ENCODE assay signal across 16 cellular contexts in the genomic region with DNA sequence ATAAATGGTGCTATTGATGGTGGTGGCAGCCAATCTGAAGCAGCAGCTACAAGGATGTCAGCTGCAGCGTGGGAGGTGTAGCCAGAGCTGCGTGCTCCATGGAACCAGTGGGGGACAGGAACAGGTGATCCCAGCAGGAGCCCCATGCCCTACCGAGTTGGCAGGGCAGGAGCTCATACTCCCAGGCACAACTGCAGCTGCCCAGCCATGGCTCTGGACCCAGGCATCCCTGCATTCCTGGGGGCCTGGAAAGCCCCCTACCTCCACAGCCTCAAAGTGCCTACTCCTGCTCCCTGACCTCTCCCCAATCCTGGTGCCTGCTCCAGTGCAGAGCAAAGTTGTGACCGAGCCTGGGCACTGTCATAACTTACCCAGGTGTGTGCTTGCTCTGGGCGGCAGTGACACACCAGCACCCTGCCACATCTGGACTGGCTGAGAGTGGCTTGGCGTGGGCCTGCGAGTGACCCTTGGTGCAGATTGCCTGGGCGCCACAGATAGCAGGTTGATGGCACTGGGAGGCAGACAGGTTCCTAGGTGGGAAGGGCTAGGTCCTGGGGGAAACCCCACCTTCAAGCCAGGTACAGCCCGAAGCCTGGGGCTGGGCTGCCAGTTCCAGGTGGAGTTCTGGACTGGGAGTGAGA.
A peak's percentile ranks its signal among the peaks of the same experiment; 100 is the strongest.
DNase-seq lines count a peak whose midpoint lies in the region; ATAC-seq and TF ChIP-seq lines count a peak whose summit lies in the region.
"Had no signal": no experiment of that assay in that cellular context is flagged by ENCODE, and none has a peak within 500 bp of the region (broad histone marks: within the 10 kb centered on the region; RNA-seq: fewer than 3 reads in every experiment).

No MANE protein-coding gene starts in this region.

- intact Hi-C loops in right cardiac atrium (cut with DNase I), result no loop called here
- intact Hi-C loops in left ventricle myocardium inferior (cut with micrococcal nuclease), result no loop called here
- intact Hi-C loops in posterior vena cava (cut with DNase I), result no loop called here
- intact Hi-C loops in aorta (cut with DNase I), result no loop called here

- H3K27ac ChIP-seq in right cardiac atrium (ENCODE audit: low read length), result no peak overlapping the region
- no peak overlapping the region for H3K27ac ChIP-seq in left ventricle myocardium inferior (replicated peaks)
- H3K27ac ChIP-seq in aorta (ENCODE audit: low read depth in 1 of 2, low read length in 2 of 2), result no peak overlapping the region
- H3K27ac ChIP-seq: BLaER1, KMS-11 had no signal

- DNase-seq in right cardiac atrium (peak in 2 of 3 donors; percentile 13 to 24), left ventricle myocardium inferior (no peak), islet precursor cell (peak; percentile 50), posterior vena cava (ENCODE audit: low spot score) (peak; percentile 78), aorta (peak in 1 of 2 donors; percentile 56), NCI-H187 (lab: John Stamatoyannopoulos, UW) (no peak), EL (no peak)
- DNase-seq in stimulated activated naive CD4-positive, alpha-beta T cell (lab: John Stamatoyannopoulos, UW), result no peak
- DNase-seq: CD4-positive, CD25-positive, alpha-beta regulatory T cell; DMS79; GF-D8; MM.1S; NCI-H446 treated with DMSO at 0.1 percent for 48 hours; NCI-H526 had no signal

- ATAC-seq in right cardiac atrium, result no peak
- peak; percentile 22 for ATAC-seq in aorta (ENCODE audit: low FRiP score)

- no peaks in the 10 kb centered on the region for H3K4me1 ChIP-seq in right cardiac atrium (ENCODE audit: control insufficient read depth, insufficient read depth, low read length)
- no peaks in the 10 kb centered on the region for H3K4me1 ChIP-seq in left ventricle myocardium inferior
- no peaks in the 10 kb centered on the region for H3K4me1 ChIP-seq in aorta (ENCODE audit: control insufficient read depth in 1 of 2, insufficient read depth in 2 of 2, low read length in 2 of 2)
- H3K4me1 ChIP-seq: BLaER1 had no signal

- WGBS in right cardiac atrium, result 80% methylated on average over 9 of the region's 9 CpGs
- WGBS in aorta, 2 donors, result 66 to 89% methylated on average over 9 of the region's 9 CpGs

- H3K9me3 ChIP-seq in right cardiac atrium (ENCODE audit: control insufficient read depth, low read length), result no peaks in the 10 kb centered on the region
- H3K9me3 ChIP-seq in left ventricle myocardium inferior (replicated peaks), result no peaks in the 10 kb centered on the region
- H3K9me3 ChIP-seq in aorta (ENCODE audit: control insufficient read depth, low read length), result no peaks in the 10 kb centered on the region

- H3K36me3 ChIP-seq in left ventricle myocardium inferior (no peaks in the 10 kb centered on the region), aorta (ENCODE audit: control insufficient read depth in 1 of 2, insufficient read depth in 2 of 2, low read length in 1 of 2) (no peaks in the 10 kb centered on the region)
- H3K36me3 ChIP-seq: BLaER1 had no signal

- no peak for TF ChIP-seq CTCF in left ventricle myocardium inferior (IDR thresholded peaks at IDR 0.05; ENCODE audit: borderline replicate concordance)

- H3K4me3 ChIP-seq in right cardiac atrium (ENCODE audit: low read length) (no peak overlapping the region), left ventricle myocardium inferior (no peak overlapping the region), aorta (ENCODE audit: low read length in 2 of 2) (no peak overlapping the region)
- H3K4me3 ChIP-seq: BLaER1 had no signal

- H3K27me3 ChIP-seq in right cardiac atrium (ENCODE audit: control insufficient read depth, insufficient read depth), result no peaks in the 10 kb centered on the region
- no peaks in the 10 kb centered on the region for H3K27me3 ChIP-seq in left ventricle myocardium inferior (ENCODE audit: low read depth)
- no peaks in the 10 kb centered on the region for H3K27me3 ChIP-seq in aorta (ENCODE audit: control insufficient read depth in 1 of 2, insufficient read depth in 2 of 2, low read length in 1 of 2)

Comparison
In these comparisons a context has a peak if more than half of its experiments do, and no peak if none do; other contexts are left out.
1. DNase-seq: peak in right cardiac atrium (2 of 3), islet precursor cell (single experiment) and posterior vena cava (single experiment); none in left ventricle myocardium inferior (single experiment), NCI-H187 (0 of 2), EL (single experiment) and stimulated activated naive CD4-positive, alpha-beta T cell (0 of 6).